In the genomic region with DNA sequence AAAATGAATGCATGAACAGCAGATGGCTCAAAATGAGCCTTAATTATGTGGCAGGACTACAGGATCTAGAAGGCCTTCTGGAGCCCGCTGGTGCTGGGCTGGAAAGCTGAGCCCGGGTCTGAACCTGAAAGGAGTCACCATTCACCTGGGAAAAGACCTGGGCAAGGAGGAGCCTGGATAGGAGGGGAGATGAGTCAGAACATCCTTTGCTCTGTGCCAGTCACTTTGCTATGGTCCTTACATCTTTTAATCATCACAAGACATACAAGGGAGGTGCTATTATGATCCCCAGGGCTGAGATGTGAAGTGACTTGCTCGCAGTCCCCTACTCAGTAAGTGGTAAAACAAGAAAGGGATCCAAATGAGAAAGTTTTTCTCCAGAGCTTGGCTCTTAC, we compare ENCODE assay signal across 24 cellular contexts. TPM values are rescaled to one million over a fixed set of nuclear protein-coding genes. Genes with fewer than 3 reads are reported as not detected.
"Had no signal": no experiment of that assay in that cellular context is flagged by ENCODE, and none has a peak within 500 bp of the region (broad histone marks: within the 10 kb centered on the region; RNA-seq: fewer than 3 reads in every experiment).

No MANE protein-coding gene starts in this region.

- H3K27ac ChIP-seq: SJCRH30 had no signal

- DNase-seq: IMR-90, Karpas-422, KG1, MG63, NCI-H1092, NCI-H1105 treated with DMSO at 0.1 percent for 48 hours, NCI-H1417 treated with DMSO at 0.1 percent for 48 hours, NCI-H146, NCI-H1694 treated with DMSO at 0.1 percent for 48 hours, NCI-H1930, NCI-H2081, NCI-H2107, NCI-H2227 treated with DMSO at 0.1 percent for 48 hours, NCI-H524 treated with DMSO at 0.1 percent for 48 hours, NCI-H69, NCI-H774, SHP77 treated with DMSO at 0.1 percent for 48 hours, SJCRH30 had no signal

- H3K36me3 ChIP-seq: MG63, SJCRH30 had no signal

- ATAC-seq: HepG2, Panc1, Right ventricle myocardium inferior, SK-N-SH treated with all-trans-retinoic acid at 6 μM for 48 hours had no signal

- H3K27me3 ChIP-seq: SJCRH30 had no signal

- H3K9me3 ChIP-seq: MG63, SJCRH30 had no signal

- H3K4me3 ChIP-seq: MG63, SJCRH30 had no signal

RNA-seq across cellular contexts. Expression of gene SLC18A2, which starts 16.9 kb away (rescaled TPM):
- total RNA-seq: HepG2, HT1080, IMR-90 had no signal
- polyA plus RNA-seq: HepG2, IMR-90 had no signal

RNA-seq across cellular contexts. Expression of gene KCNK18, which starts 26.7 kb away (rescaled TPM):
- total RNA-seq: HepG2, HT1080, IMR-90, NCI-H460, Right ventricle myocardium inferior, SJCRH30 had no signal
- polyA plus RNA-seq: HepG2, IMR-90 had no signal
